In genomic region chr6:130362128-130362527, GRCh38 we compare ENCODE assay signal across 1 cellular context.
A peak's percentile ranks its signal among the peaks of the same experiment; 100 is the strongest.
TF ChIP-seq lines count a peak whose summit lies in the region.

No MANE protein-coding gene starts in this region.

TF ChIP-seq in WTC11, 78 proteins besides CTCF, POLR2A, EP300 and RAD21 (continued from another document):
- TF ChIP-seq ZNF671 (CRISPR knock-in tag; IDR thresholded peaks at IDR 0.05), result no peak
- no peak for TF ChIP-seq CDX4 (CRISPR knock-in tag; IDR thresholded peaks at IDR 0.05; ENCODE audit: borderline replicate concordance)
- no peak for TF ChIP-seq AFF4 (CRISPR knock-in tag; IDR thresholded peaks at IDR 0.05; ENCODE audit: borderline replicate concordance)
- no peak for TF ChIP-seq ZBTB21 (CRISPR knock-in tag; IDR thresholded peaks at IDR 0.05; ENCODE audit: borderline replicate concordance)
- TF ChIP-seq IRF1 (CRISPR knock-in tag; IDR thresholded peaks at IDR 0.05), result no peak
- no peak for TF ChIP-seq PRRX2 (CRISPR knock-in tag; IDR thresholded peaks at IDR 0.05)
- no peak for TF ChIP-seq ATF3 (CRISPR knock-in tag; conservative IDR thresholded peaks at IDR 0.05)
- no peak for TF ChIP-seq E2F1 (CRISPR knock-in tag; IDR thresholded peaks at IDR 0.05)
- TF ChIP-seq MYBL2 (CRISPR knock-in tag; IDR thresholded peaks at IDR 0.05), result no peak
- TF ChIP-seq SMAD3 (CRISPR knock-in tag; IDR thresholded peaks at IDR 0.05; ENCODE audit: borderline replicate concordance), result peak; percentile 53; the same call in 1 of the 2 replicates
